In genomic region chr2:237820421-237820820, GRCh38 we compare ENCODE assay signal across 4 cellular contexts.
"Had no signal": no experiment of that assay in that cellular context is flagged by ENCODE, and none has a peak within 500 bp of the region (broad histone marks: within the 10 kb centered on the region; RNA-seq: fewer than 3 reads in every experiment).

No MANE protein-coding gene starts in this region.

- DNase-seq: H9, HCEC 1CT, IMR-90 had no signal

- ATAC-seq: GM23338 had no signal

- H3K27ac Mint-ChIP-seq: GM23338, H9 had no signal

- H3K4me3 Mint-ChIP-seq: GM23338, H9 had no signal

- H3K4me1 Mint-ChIP-seq: GM23338, H9 had no signal

- H3K9me3 Mint-ChIP-seq: GM23338, H9 had no signal

- H3K4me3 ChIP-seq: GM23338 had no signal
